Comparison of ENCODE assay signal across 1 cellular context in the genomic region with DNA sequence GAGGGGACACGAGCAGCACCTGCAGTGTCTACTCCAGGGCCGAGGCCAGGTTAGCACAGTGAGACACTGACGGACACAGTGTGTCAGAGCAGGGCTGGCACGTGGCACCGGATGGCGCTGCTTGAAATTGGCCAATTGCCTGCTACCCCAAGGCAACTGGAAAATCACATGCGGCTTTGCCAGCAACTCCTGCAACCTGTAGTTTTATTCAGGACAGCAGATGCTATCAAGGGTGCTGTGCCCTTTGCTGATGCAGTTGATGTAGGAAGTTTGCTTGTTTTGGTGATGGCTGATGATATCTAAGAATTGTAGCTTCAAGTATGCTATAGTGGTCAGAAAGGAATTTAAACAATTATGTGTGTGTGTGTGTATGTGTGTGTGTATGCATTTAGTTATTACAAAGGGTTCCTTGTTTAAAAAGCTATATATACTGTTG.
TF ChIP-seq lines count a peak whose summit lies in the region.

No MANE protein-coding gene starts in this region.

TF ChIP-seq in IMR-90, 13 proteins besides CTCF, POLR2A, EP300 and RAD21 (continued from another document):
- TF ChIP-seq BHLHE40 (IDR thresholded peaks at IDR 0.05; ENCODE audit: low read depth, low read length) = peak; percentile 16; the same call in 1 of the 2 replicates
TF ChIP-seq in IMR-90: peak in this region for 1.
